2 cellular contexts compared by ENCODE assay signal in the genomic region with DNA sequence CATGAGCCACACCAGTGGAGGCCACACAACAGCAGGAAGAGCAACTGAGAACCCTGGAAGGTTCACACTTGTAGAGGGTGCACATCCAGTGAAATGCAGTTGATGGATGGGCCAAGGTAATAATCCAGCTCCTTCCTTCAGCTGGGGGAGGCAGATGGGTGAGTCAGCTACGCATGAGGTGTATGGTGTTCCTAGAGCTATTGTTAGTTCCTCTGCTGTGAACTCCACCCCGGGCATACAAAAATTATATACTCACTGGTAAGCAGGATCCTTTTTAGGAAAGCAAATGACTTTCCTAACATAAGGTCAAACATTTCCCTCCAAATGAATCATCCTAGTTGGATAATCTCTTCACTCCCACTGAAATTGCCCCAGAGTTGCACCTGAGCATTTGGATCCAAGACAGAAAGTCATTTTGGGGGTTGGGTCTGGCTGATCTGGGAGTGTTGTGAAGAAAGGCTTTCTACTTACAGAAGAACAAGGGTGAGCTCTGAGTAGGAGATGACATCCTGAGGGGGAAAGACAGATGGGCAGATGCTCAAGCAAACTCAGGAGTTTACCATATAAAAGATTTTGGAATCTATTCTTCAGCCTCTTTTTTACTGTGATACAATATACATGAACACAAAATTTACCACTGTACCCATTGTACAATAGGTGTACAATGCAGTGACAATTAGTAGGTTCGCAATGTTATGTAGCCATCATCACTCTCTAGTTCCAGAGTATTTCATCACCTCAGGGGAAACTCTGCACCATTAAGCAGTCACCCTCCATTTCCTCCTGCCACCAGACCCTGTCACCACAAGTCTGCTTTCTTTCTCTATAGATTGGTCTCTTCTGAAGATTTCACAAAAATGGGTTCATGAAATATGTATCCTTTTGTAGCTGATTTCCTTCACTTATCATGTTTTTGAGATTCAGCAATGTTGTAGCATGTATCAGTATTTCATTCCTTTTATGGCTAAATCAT.
TF ChIP-seq lines count a peak whose summit lies in the region.

No MANE protein-coding gene starts in this region.

TF ChIP-seq in endothelial cell of umbilical vein, 7 proteins besides CTCF, POLR2A, EP300 and RAD21:
- no peak for TF ChIP-seq FOS (IDR thresholded peaks at IDR 0.05; ENCODE audit: borderline replicate concordance, insufficient read depth, low read length)
- no peak for TF ChIP-seq JUN (IDR thresholded peaks at IDR 0.05; ENCODE audit: borderline replicate concordance, insufficient read depth, insufficient read length, low read depth)
- no peak for TF ChIP-seq MYC (IDR thresholded peaks at IDR 0.05; ENCODE audit: low read depth, low read length)
- TF ChIP-seq GATA2 (IDR thresholded peaks at IDR 0.05; ENCODE audit: insufficient read depth, insufficient read length, low read depth, low read length), result no peak
- no peak for TF ChIP-seq EZH2 (IDR thresholded peaks at IDR 0.05; ENCODE audit: borderline replicate concordance, low read depth, low read length, severe bottlenecking)
- TF ChIP-seq, protein P1, sequence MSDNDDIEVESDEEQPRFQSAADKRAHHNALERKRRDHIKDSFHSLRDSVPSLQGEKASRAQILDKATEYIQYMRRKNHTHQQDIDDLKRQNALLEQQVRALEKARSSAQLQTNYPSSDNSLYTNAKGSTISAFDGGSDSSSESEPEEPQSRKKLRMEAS (IDR thresholded peaks at IDR 0.05; ENCODE audit: insufficient read depth, insufficient read length), result no peak
- TF ChIP-seq POLR2AphosphoS5 (IDR thresholded peaks at IDR 0.05; ENCODE audit: insufficient read depth, low read depth, low read length), result no peak

TF ChIP-seq in SK-N-SH treated with all-trans-retinoic acid at 6 μM for 48 hours, 23 proteins besides CTCF, POLR2A, EP300 and RAD21:
- TF ChIP-seq ZFP30 (CRISPR knock-in tag; IDR thresholded peaks at IDR 0.05) (no peak), ISL1 (CRISPR knock-in tag; IDR thresholded peaks at IDR 0.05) (no peak), TCF4 (CRISPR knock-in tag; IDR thresholded peaks at IDR 0.05; ENCODE audit: borderline replicate concordance) (no peak), ZC3H10 (CRISPR knock-in tag; IDR thresholded peaks at IDR 0.05) (no peak), TOX (CRISPR knock-in tag; IDR thresholded peaks at IDR 0.05; ENCODE audit: borderline replicate concordance) (no peak), ZNF8 (CRISPR knock-in tag; IDR thresholded peaks at IDR 0.05) (no peak), RARB (CRISPR knock-in tag; IDR thresholded peaks at IDR 0.05) (no peak), GLIS3 (CRISPR knock-in tag; IDR thresholded peaks at IDR 0.05) (no peak), ARNTL (CRISPR knock-in tag; IDR thresholded peaks at IDR 0.05; ENCODE audit: borderline replicate concordance, low read depth) (no peak), ZFP3 (CRISPR knock-in tag; IDR thresholded peaks at IDR 0.05) (no peak), ESRRG (CRISPR knock-in tag; IDR thresholded peaks at IDR 0.05) (no peak)
- TF ChIP-seq, protein P2, sequence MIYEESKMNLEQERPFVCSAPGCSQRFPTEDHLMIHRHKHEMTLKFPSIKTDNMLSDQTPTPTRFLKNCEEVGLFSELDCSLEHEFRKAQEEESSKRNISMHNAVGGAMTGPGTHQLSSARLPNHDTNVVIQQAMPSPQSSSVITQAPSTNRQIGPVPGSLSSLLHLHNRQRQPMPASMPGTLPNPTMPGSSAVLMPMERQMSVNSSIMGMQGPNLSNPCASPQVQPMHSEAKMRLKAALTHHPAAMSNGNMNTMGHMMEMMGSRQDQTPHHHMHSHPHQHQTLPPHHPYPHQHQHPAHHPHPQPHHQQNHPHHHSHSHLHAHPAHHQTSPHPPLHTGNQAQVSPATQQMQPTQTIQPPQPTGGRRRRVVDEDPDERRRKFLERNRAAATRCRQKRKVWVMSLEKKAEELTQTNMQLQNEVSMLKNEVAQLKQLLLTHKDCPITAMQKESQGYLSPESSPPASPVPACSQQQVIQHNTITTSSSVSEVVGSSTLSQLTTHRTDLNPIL (CRISPR knock-in tag; IDR thresholded peaks at IDR 0.05; ENCODE audit: low read depth), result no peak
